Comparison of ENCODE assay signal across 24 cellular contexts in genomic region chr6:16635291-16635809, GRCh38.
A peak's percentile ranks its signal among the peaks of the same experiment; 100 is the strongest.
DNase-seq lines count a peak whose midpoint lies in the region; ATAC-seq, FAIRE-seq and TF ChIP-seq lines count a peak whose summit lies in the region.
"Had no signal": no experiment of that assay in that cellular context is flagged by ENCODE, and none has a peak within 500 bp of the region (broad histone marks: within the 10 kb centered on the region; RNA-seq: fewer than 3 reads in every experiment).

No MANE protein-coding gene starts in this region.

- no peak for TF ChIP-seq RAD21 in IMR-90 (IDR thresholded peaks at IDR 0.05; ENCODE audit: low read length)

- H3K4ac ChIP-seq in IMR-90 (ENCODE audit: low read depth, low read length), result 0 out of 2 replicates have a peak overlapping the region, but pooled peaks have one; percentile 1

- 0 out of 4 replicates have a peak overlapping the region, but pooled peaks of 1 of the 2 experiments have one; percentile 19 for H4K8ac ChIP-seq in IMR-90 (ENCODE audit: low read depth in 2 of 2, low read length in 2 of 2)

- no peaks in the 10 kb centered on the region; the same call in 1 of the 2 replicates for H3K9me3 ChIP-seq in ES-I3 (ENCODE audit: control insufficient read depth, insufficient read depth, low read length)
- no peaks in the 10 kb centered on the region for H3K9me3 ChIP-seq in IMR-90 (ENCODE audit: control insufficient read depth, insufficient read depth, low read length)
- H3K9me3 ChIP-seq in neural progenitor cell (ENCODE audit: low read depth), result no peaks in the 10 kb centered on the region
- no peaks in the 10 kb centered on the region for H3K9me3 ChIP-seq in pancreas

- H4K5ac ChIP-seq in IMR-90 (ENCODE audit: low read depth, low read length), result no peak overlapping the region

- H3K4me2 ChIP-seq in IMR-90 (ENCODE audit: low read depth, low read length) (no peak overlapping the region), neural progenitor cell (peak overlapping the region; percentile 38)

- no peaks in the 10 kb centered on the region for H3K36me3 Mint-ChIP-seq in neural progenitor cell

- no TSS peak for BruUV-seq in IMR-90 (replicated peaks; lab: Mats Ljungman, UMichigan)

- H2AK5ac ChIP-seq in IMR-90 (ENCODE audit: low read depth, low read length), result no peak overlapping the region; the same call in 1 of the 2 replicates

- H3K9me1 ChIP-seq in IMR-90 (ENCODE audit: insufficient read depth, low read length), result peaks cover 22% of the 10 kb centered on the region

- in situ Hi-C loops in IMR-90 (cut with MboI; ENCODE audit: low sequenced_read_pairs), result no loop called here

- H3K4me1 Mint-ChIP-seq in neural progenitor cell, result peaks cover 12% of the 10 kb centered on the region

- no peak overlapping the region for H2AK9ac ChIP-seq in IMR-90 (replicated peaks; ENCODE audit: low read depth, low read length, poor library complexity)

- dilution Hi-C loops in IMR-90 (cut with HindIII; ENCODE audit: low sequenced_read_pairs, unreplicated experiment), result no loop called here

- no peak overlapping the region for H3K4me3 ChIP-seq in IMR-90 (ENCODE audit: insufficient read depth, low read depth, low read length)
- H3K4me3 ChIP-seq in neural progenitor cell, result no peak overlapping the region
- no peak overlapping the region for H3K4me3 ChIP-seq in pancreas
- H3K4me3 ChIP-seq: cardiac muscle cell, skin epidermis had no signal

- WGBS in IMR-90 (ENCODE audit: extremely low coverage in 2 of 2, insufficient read length in 1 of 2), 2 experiments, result no CpG with 5 or more reads among the region's 4 CpGs
- WGBS in pancreas, 2 donors, result 91% methylated on average over 4 of the region's 4 CpGs

- no peak for ATAC-seq in IMR-90 (ENCODE audit: low read depth)
- no peak for ATAC-seq in pancreas
- ATAC-seq: stimulated activated effector memory CD8-positive, alpha-beta T cell treated with anti-CD3 and anti-CD28 coated beads, Interleukin-12 subunit alpha, Interleukin-12 subunit beta, amount 100 ng/mL, for 72 hours; T-cell had no signal

- CTCF ChIA-PET in IMR-90 (lab: Yijun Ruan, JAX), result interaction anchor here (0.8 kb wide), 1 partner anchor 122 kb away, joined by 3 read pairs; no protein-coding TSS in a partner anchor

- no peak for TF ChIP-seq POLR2A in IMR-90 (IDR thresholded peaks at IDR 0.05; ENCODE audit: low read depth, low read length)

- peaks cover 28% of the 10 kb centered on the region for H3F3A ChIP-seq in neural progenitor cell (ENCODE audit: low read depth)

- peaks cover 20 to 45% of the 10 kb centered on the region in 2 experiments for H3K79me1 ChIP-seq in IMR-90 (ENCODE audit: low read depth in 1 of 2, low read length in 2 of 2)

- H3K14ac ChIP-seq in IMR-90 (replicated peaks; ENCODE audit: low read depth, low read length), result 0 out of 2 replicates have a peak overlapping the region, but pooled peaks have one; percentile 43

- H3K36me3 ChIP-seq in ES-I3 (ENCODE audit: insufficient read depth, low read length) (no peaks in the 10 kb centered on the region), IMR-90 (ENCODE audit: control insufficient read depth, insufficient read depth, low read length) (peaks cover 8% of the 10 kb centered on the region), neural progenitor cell (no peaks in the 10 kb centered on the region), pancreas (no peaks in the 10 kb centered on the region)
- H3K36me3 ChIP-seq: cardiac muscle cell had no signal

- FAIRE-seq in pancreas (lab: Jason Lieb, UNC), result no peak
- FAIRE-seq: HTR-8/SVneo had no signal

- intact Hi-C loops in IMR-90 (cut with micrococcal nuclease) (no loop called here), pancreas (cut with DNase I) (no loop called here)

- H3K27me3 Mint-ChIP-seq in neural progenitor cell (ENCODE audit: insufficient read depth, low read depth), result peaks cover 5% of the 10 kb centered on the region
- H3K27me3 Mint-ChIP-seq: activated CD4-positive, alpha-beta T cell treated with anti-CD3 and anti-CD28 coated beads, Interleukin-2, amount 10 ng/mL, durations not matched to agents 24 days and 14 days; T-cell had no signal

- no peak overlapping the region for H2BK20ac ChIP-seq in IMR-90 (ENCODE audit: low read depth, low read length)

- DNase-seq in IMR-90, result no peak
- DNase-seq in neural progenitor cell (ENCODE audit: low spot score), result no peak
- DNase-seq in NAMALWA (ENCODE audit: low spot score), result no peak
- DNase-seq in putamen (ENCODE audit: low spot score), result no peak
- no peak for DNase-seq in NCI-H2196 treated with DMSO at 0.1 percent for 48 hours (lab: John Stamatoyannopoulos, UW; ENCODE audit: unreplicated experiment)
- no peak for DNase-seq in pancreas
- DNase-seq: activated CD4-positive, alpha-beta T cell treated with anti-CD3 and anti-CD28 coated beads, Interleukin-2, amount 10 ng/mL, durations not matched to agents 24 days and 14 days; activated gamma-delta T cell treated with Interleukin-2 at 50 U/mL for 16 hours; amniotic stem cell; dermis blood vessel endothelial cell; immature natural killer cell; NCI-H1092; NCI-H1930; NCI-H345; stimulated activated CD4-positive, alpha-beta T cell treated with anti-CD3 and anti-CD28 coated beads, Interleukin-2, amount 100 ng/mL, for 24 hours; T-cell had no signal

- H3K27ac ChIP-seq in IMR-90 (ENCODE audit: insufficient read depth, low read length) (no peak overlapping the region), cingulate gyrus (ENCODE audit: low read depth, low read length) (peak overlapping the region; percentile 23), neural progenitor cell (no peak overlapping the region), pancreas (no peak overlapping the region)
- H3K27ac ChIP-seq: C4-2B, cardiac muscle cell had no signal

- H3K9me3 Mint-ChIP-seq in neural progenitor cell, result no peaks in the 10 kb centered on the region
- H3K9me3 Mint-ChIP-seq: activated CD4-positive, alpha-beta T cell treated with anti-CD3 and anti-CD28 coated beads, Interleukin-2, amount 10 ng/mL, durations not matched to agents 24 days and 14 days; immature natural killer cell; stimulated activated effector memory CD8-positive, alpha-beta T cell treated with anti-CD3 and anti-CD28 coated beads, Interleukin-12 subunit alpha, Interleukin-12 subunit beta, amount 100 ng/mL, for 72 hours; T-cell had no signal

- H3K4me1 ChIP-seq in ES-I3 (ENCODE audit: insufficient read depth, low read length) (peaks cover 15% of the 10 kb centered on the region; the same call in 1 of the 2 replicates), IMR-90 (ENCODE audit: control insufficient read depth, insufficient read depth, low read length) (peaks cover 20% of the 10 kb centered on the region), neural progenitor cell (peaks cover 42% of the 10 kb centered on the region), pancreas (no peaks in the 10 kb centered on the region)

- POLR2A ChIA-PET in IMR-90 (lab: Charles Lee; ENCODE audit: unreplicated experiment), result no interaction called here

- H3K27ac Mint-ChIP-seq in neural progenitor cell, result no peak overlapping the region
- H3K27ac Mint-ChIP-seq: stimulated activated effector memory CD8-positive, alpha-beta T cell treated with anti-CD3 and anti-CD28 coated beads, Interleukin-12 subunit alpha, Interleukin-12 subunit beta, amount 100 ng/mL, for 72 hours had no signal

- no peak overlapping the region for H2AFZ ChIP-seq in IMR-90 (replicated peaks; ENCODE audit: low read length, poor library complexity)
- no peak overlapping the region for H2AFZ ChIP-seq in neural progenitor cell (replicated peaks)

- no peak overlapping the region for H3K18ac ChIP-seq in IMR-90 (ENCODE audit: low read depth, low read length)

- H3K23ac ChIP-seq in IMR-90 (ENCODE audit: low read depth, low read length), result no peak overlapping the region

- H3K27me3 ChIP-seq in IMR-90 (ENCODE audit: control insufficient read depth, insufficient read depth, low read length) (no peaks in the 10 kb centered on the region), neural progenitor cell (no peaks in the 10 kb centered on the region), pancreas (no peaks in the 10 kb centered on the region)
- H3K27me3 ChIP-seq: cardiac muscle cell had no signal

- TF ChIP-seq CTCF in IMR-90 (conservative IDR thresholded peaks at IDR 0.05; ENCODE audit: low read depth, low read length) (no peak), neural progenitor cell (IDR thresholded peaks at IDR 0.05) (no peak), pancreas (IDR thresholded peaks at IDR 0.05) (no peak)

- no peaks in the 10 kb centered on the region for H3K79me2 ChIP-seq in neural progenitor cell (ENCODE audit: low read depth)

- H3K56ac ChIP-seq in IMR-90 (ENCODE audit: extremely low read depth, insufficient read depth, low read length), result no peak overlapping the region

- no peak overlapping the region for H3K4me3 Mint-ChIP-seq in neural progenitor cell
- H3K4me3 Mint-ChIP-seq: activated CD4-positive, alpha-beta T cell treated with anti-CD3 and anti-CD28 coated beads, Interleukin-2, amount 10 ng/mL, durations not matched to agents 24 days and 14 days; immature natural killer cell; neural crest cell; stimulated activated effector memory CD8-positive, alpha-beta T cell treated with anti-CD3 and anti-CD28 coated beads, Interleukin-12 subunit alpha, Interleukin-12 subunit beta, amount 100 ng/mL, for 72 hours; T-cell had no signal

- no peak overlapping the region for H4K91ac ChIP-seq in IMR-90 (ENCODE audit: insufficient read depth, low read depth, low read length)

- no peak overlapping the region for H2BK120ac ChIP-seq in IMR-90 (ENCODE audit: low read depth, low read length)

- peak overlapping the region; percentile 21; the same call in 1 of the 2 replicates for H3K9ac ChIP-seq in ES-I3 (ENCODE audit: low read depth, low read length)
- H3K9ac ChIP-seq in IMR-90 (ENCODE audit: low read depth, low read length), result no peak overlapping the region
- H3K9ac ChIP-seq in neural progenitor cell, result no peak overlapping the region

- no peak overlapping the region for H2BK5ac ChIP-seq in IMR-90 (ENCODE audit: low read depth, low read length, poor library complexity, severe bottlenecking)

- H4K20me1 ChIP-seq in IMR-90 (ENCODE audit: insufficient read depth, low read length), result peaks cover 23% of the 10 kb centered on the region
- H4K20me1 ChIP-seq in neural progenitor cell (ENCODE audit: low read depth), result no peaks in the 10 kb centered on the region

- no peak overlapping the region for H2BK15ac ChIP-seq in IMR-90 (ENCODE audit: low read depth, low read length)

TF ChIP-seq in IMR-90, 13 proteins besides CTCF, POLR2A, EP300 and RAD21 (continues in another document):
- TF ChIP-seq RFX5 (IDR thresholded peaks at IDR 0.05; ENCODE audit: low read depth, low read length) (no peak), CHD1 (IDR thresholded peaks at IDR 0.05; ENCODE audit: low read depth, low read length) (no peak), NFE2L2 (IDR thresholded peaks at IDR 0.05; ENCODE audit: low read depth, low read length) (no peak), CEBPB (IDR thresholded peaks at IDR 0.05; ENCODE audit: low read depth, low read length) (no peak)
